26 cellular contexts compared by ENCODE assay signal in genomic region chr3:188404701-188405100, GRCh38.
DNase-seq lines count a peak whose midpoint lies in the region; ATAC-seq and TF ChIP-seq lines count a peak whose summit lies in the region.
"Had no signal": no experiment of that assay in that cellular context is flagged by ENCODE, and none has a peak within 500 bp of the region (broad histone marks: within the 10 kb centered on the region; RNA-seq: fewer than 3 reads in every experiment).

No MANE protein-coding gene starts in this region.

- peaks cover 27% of the 10 kb centered on the region for H3K79me1 ChIP-seq in mesenchymal stem cell (replicated peaks; ENCODE audit: low read length, poor library complexity, severe bottlenecking)

- peak; percentile 19 for ATAC-seq in left ventricle myocardium superior
- no peak for ATAC-seq in GM18502 (IDR thresholded peaks at IDR 0.05; ENCODE audit: poor library complexity, unreplicated experiment)
- ATAC-seq: CD8-positive, alpha-beta T cell; GM12878 had no signal

- no peak for TF ChIP-seq CTCF in right atrium auricular region (IDR thresholded peaks at IDR 0.05)

- no peak overlapping the region for H2BK5ac ChIP-seq in mesenchymal stem cell (ENCODE audit: low read depth, low read length, poor library complexity, severe bottlenecking)

- no peak overlapping the region for H2BK120ac ChIP-seq in mesenchymal stem cell (ENCODE audit: low read depth, low read length)

- intact Hi-C loops in left ventricle myocardium superior (cut with micrococcal nuclease), result no loop called here

- H2BK12ac ChIP-seq in mesenchymal stem cell (ENCODE audit: low read length in 2 of 2), result no peak overlapping the region

- H2AFZ ChIP-seq in mesenchymal stem cell (ENCODE audit: low read depth, low read length), result no peak overlapping the region

- peaks cover 19% of the 10 kb centered on the region for H3K36me3 ChIP-seq in right atrium auricular region
- peaks cover 2 to 34% of the 10 kb centered on the region in 2 experiments for H3K36me3 ChIP-seq in mesenchymal stem cell (ENCODE audit: control insufficient read depth in 1 of 2, insufficient read depth in 2 of 2, low read depth in 1 of 2, low read length in 2 of 2)

- no peak overlapping the region for H4K91ac ChIP-seq in mesenchymal stem cell (ENCODE audit: low read length)

- H3K4me1 ChIP-seq in right atrium auricular region (peaks cover 0 to 11% of the 10 kb centered on the region in 2 donors), mesenchymal stem cell (ENCODE audit: control insufficient read depth, insufficient read depth, low read depth, low read length) (peaks cover 2% of the 10 kb centered on the region)
- H3K4me1 ChIP-seq: Caco-2 had no signal

- no peak overlapping the region for H4K8ac ChIP-seq in mesenchymal stem cell (ENCODE audit: low read length)

- DNase-seq in left ventricle myocardium superior (no peak), right atrium auricular region (ENCODE audit: low spot score) (no peak), NCI-H510A treated with DMSO at 0.1 percent for 48 hours (lab: John Stamatoyannopoulos, UW) (peak; percentile 56), mesenchymal stem cell (no peak), NCI-H146 treated with DMSO at 0.1 percent for 48 hours (lab: John Stamatoyannopoulos, UW; ENCODE audit: unreplicated experiment) (no peak), HPDE6-E6E7 (ENCODE audit: extremely low spot score) (no peak)
- DNase-seq: AML-193; Caco-2; CD8-positive, alpha-beta T cell; DMS 273 treated with DMSO at 0.1 percent for 48 hours; DMS79; EL; GDM1; HCEC 1CT; NCI-H1092; NCI-H1417 treated with DMSO at 0.1 percent for 48 hours; NCI-H187 treated with DMSO at 0.1 percent for 48 hours; NCI-H2107; NCI-H446 treated with DMSO at 0.1 percent for 48 hours; NCI-H748 treated with DMSO at 0.1 percent for 48 hours; SIG-M5 had no signal

- H3K4me3 ChIP-seq in right atrium auricular region, result no peak overlapping the region
- no peak overlapping the region for H3K4me3 ChIP-seq in mesenchymal stem cell (ENCODE audit: insufficient read depth in 1 of 2, low read depth in 1 of 2, low read length in 2 of 2)
- H3K4me3 ChIP-seq: GM12878, SK-N-MC had no signal

- no peaks in the 10 kb centered on the region for H3K27me3 ChIP-seq in right atrium auricular region
- H3K27me3 ChIP-seq in mesenchymal stem cell (ENCODE audit: control insufficient read depth in 1 of 2, insufficient read depth in 1 of 2, low read length in 2 of 2), result no peaks in the 10 kb centered on the region

- H3K14ac ChIP-seq in mesenchymal stem cell (ENCODE audit: low read length in 2 of 2), result no peak overlapping the region

- H3K4me2 ChIP-seq in mesenchymal stem cell (ENCODE audit: low read length, poor library complexity, severe bottlenecking), result no peak overlapping the region
- H3K4me2 ChIP-seq: KMS-11 had no signal

- no peak overlapping the region for H3K9ac ChIP-seq in mesenchymal stem cell (ENCODE audit: low read length)
- H3K9ac ChIP-seq: KMS-11 had no signal

- no peak overlapping the region for H2AK5ac ChIP-seq in mesenchymal stem cell (ENCODE audit: low read length, severe bottlenecking)

- no peak overlapping the region for H3K18ac ChIP-seq in mesenchymal stem cell (ENCODE audit: low read depth in 1 of 2, low read length in 2 of 2)

- WGBS in mesenchymal stem cell, result 100% methylated on average over 4 of the region's 4 CpGs

- H2BK15ac ChIP-seq in mesenchymal stem cell (ENCODE audit: low read depth, poor library complexity, severe bottlenecking), result peak overlapping the region; percentile 75

- H3K27ac ChIP-seq in right atrium auricular region (no peak overlapping the region), mesenchymal stem cell (ENCODE audit: low read length, poor library complexity, severe bottlenecking) (no peak overlapping the region)
- H3K27ac ChIP-seq: C4-2B, KMS-11, SK-N-MC had no signal

- H3K4ac ChIP-seq in mesenchymal stem cell (ENCODE audit: low read depth in 1 of 2, low read length in 2 of 2), result no peak overlapping the region

- H3K23ac ChIP-seq in mesenchymal stem cell (ENCODE audit: low read length in 2 of 2), result no peak overlapping the region

- H3K9me3 ChIP-seq in right atrium auricular region (no peaks in the 10 kb centered on the region), mesenchymal stem cell (ENCODE audit: control insufficient read depth, low read length) (peaks cover 4% of the 10 kb centered on the region)
- H3K9me3 ChIP-seq: Caco-2 had no signal
